In genomic region chr12:54933381-54933780, GRCh38 we compare ENCODE assay signal across 1 cellular context.
TF ChIP-seq lines count a peak whose summit lies in the region.

No MANE protein-coding gene starts in this region.

TF ChIP-seq in SK-N-SH, 30 proteins besides CTCF, POLR2A, EP300 and RAD21 (continued from another document):
- TF ChIP-seq FOXM1 (IDR thresholded peaks at IDR 0.05; ENCODE audit: low read depth): no peak
